Comparison of ENCODE assay signal across 9 cellular contexts in the genomic region with DNA sequence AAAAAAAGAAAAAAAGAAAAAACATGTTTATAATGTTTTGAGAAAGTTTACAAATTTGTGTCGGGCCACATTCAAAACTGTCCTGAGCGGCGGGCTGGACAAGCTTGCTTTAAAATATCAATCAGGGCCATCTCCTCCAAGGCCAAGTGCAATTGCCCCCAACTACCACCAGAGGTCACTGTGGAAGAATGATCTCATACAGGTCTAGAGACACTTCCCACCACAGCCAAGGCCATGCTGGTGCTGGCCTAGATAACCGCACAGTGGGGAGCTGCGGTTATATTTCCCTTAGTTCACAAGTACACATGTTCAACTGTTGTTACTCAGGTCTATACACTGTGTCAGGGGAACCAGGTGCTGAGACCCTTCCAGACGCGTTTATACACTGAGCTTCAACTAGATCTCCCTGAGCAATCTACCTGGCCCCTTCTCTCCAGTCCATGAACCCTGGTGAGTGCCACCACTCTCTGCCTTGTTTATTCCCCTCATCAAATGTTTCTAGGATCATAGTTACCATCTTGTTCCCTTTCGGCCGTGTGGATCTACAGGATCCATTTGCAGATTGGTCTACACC.
DNase-seq lines count a peak whose midpoint lies in the region; ATAC-seq and TF ChIP-seq lines count a peak whose summit lies in the region.
"Had no signal": no experiment of that assay in that cellular context is flagged by ENCODE, and none has a peak within 500 bp of the region (broad histone marks: within the 10 kb centered on the region; RNA-seq: fewer than 3 reads in every experiment).

No MANE protein-coding gene starts in this region.

- H3K4me3 ChIP-seq in HAP-1 (no peak overlapping the region), OCI-LY7 (ENCODE audit: low read depth, low read length, poor library complexity, severe bottlenecking) (no peak overlapping the region), gastroesophageal sphincter (no peak overlapping the region)

- no peak for TF ChIP-seq POLR2A in gastroesophageal sphincter (IDR thresholded peaks at IDR 0.05)

- no peaks in the 10 kb centered on the region for H4K20me1 ChIP-seq in OCI-LY7 (ENCODE audit: insufficient read depth, low read length)

- no peaks in the 10 kb centered on the region for H3K27me3 ChIP-seq in HAP-1 (ENCODE audit: low read depth)
- peaks cover 32% of the 10 kb centered on the region for H3K27me3 ChIP-seq in gastroesophageal sphincter

- no peaks in the 10 kb centered on the region for H3K9me2 ChIP-seq in OCI-LY7 (ENCODE audit: insufficient read depth, low read length)

- H3K27me3 Mint-ChIP-seq in CD14-positive monocyte (ENCODE audit: low read depth in 3 of 3) (peaks cover 1 to 2% (median 2%) of the 10 kb centered on the region in 3 donors), progenitor cell of endocrine pancreas (no peaks in the 10 kb centered on the region)
- H3K27me3 Mint-ChIP-seq in activated T-helper 1 cell treated with anti-CD3 and anti-CD28 coated beads, Interleukin-12 subunit alpha, Interleukin-12 subunit beta, Interleukin-2, Interleukin-4 antibody, amounts not matched to agents 30 ng/mL and 10 ng/mL and 1 ng/mL, durations not matched to agents 14 hours and 24 hours and 36 hours (ENCODE audit: insufficient read depth): peaks cover 10% of the 10 kb centered on the region

- no peaks in the 10 kb centered on the region for H3K79me2 ChIP-seq in OCI-LY7 (ENCODE audit: insufficient read depth, low read depth, low read length)

- ATAC-seq in gastroesophageal sphincter (peak; percentile 58), HG03095 (IDR thresholded peaks at IDR 0.05; ENCODE audit: unreplicated experiment) (no peak)

- WGBS in gastroesophageal sphincter (ENCODE audit: low coverage in 1 of 2), 2 donors: 64 to 87% methylated on average over 3 to 9 of the region's 9 CpGs

- BruUV-seq in OCI-LY7 (replicated peaks; lab: Mats Ljungman, UMichigan): no TSS peak

- no peak overlapping the region for H3K4me2 ChIP-seq in OCI-LY7 (ENCODE audit: low read length)

- intact Hi-C loops in CD14-positive monocyte (cut with micrococcal nuclease): no loop called here
- intact Hi-C loops in OCI-LY7 (cut with micrococcal nuclease; ENCODE audit: unreplicated experiment): loop anchor here (1.0 kb wide), 1 partner anchor 190 kb away; no protein-coding TSS in a partner anchor
- intact Hi-C loops in activated T-helper 1 cell treated with anti-CD3 and anti-CD28 coated beads, Interleukin-12 subunit alpha, Interleukin-12 subunit beta, Interleukin-2, Interleukin-4 antibody, amounts not matched to agents 30 ng/mL and 10 ng/mL and 1 ng/mL, durations not matched to agents 14 hours and 24 hours and 36 hours (cut with micrococcal nuclease): loop anchor here (1.0 kb wide), 1 partner anchor 190 kb away; no protein-coding TSS in a partner anchor

- peaks cover 39% of the 10 kb centered on the region for H3K4me1 Mint-ChIP-seq in CD14-positive monocyte
- H3K4me1 Mint-ChIP-seq in activated T-helper 1 cell treated with anti-CD3 and anti-CD28 coated beads, Interleukin-12 subunit alpha, Interleukin-12 subunit beta, Interleukin-2, Interleukin-4 antibody, amounts not matched to agents 30 ng/mL and 10 ng/mL and 1 ng/mL, durations not matched to agents 14 hours and 24 hours and 36 hours (ENCODE audit: low read depth): no peaks in the 10 kb centered on the region
- no peaks in the 10 kb centered on the region for H3K4me1 Mint-ChIP-seq in progenitor cell of endocrine pancreas (ENCODE audit: low read depth)
- H3K4me1 Mint-ChIP-seq: IgD-negative memory B cell had no signal

- H3K27ac Mint-ChIP-seq in CD14-positive monocyte (peak overlapping the region in 1 of 7 donors; percentile 51), progenitor cell of endocrine pancreas (no peak overlapping the region)
- H3K27ac Mint-ChIP-seq in activated T-helper 1 cell treated with anti-CD3 and anti-CD28 coated beads, Interleukin-12 subunit alpha, Interleukin-12 subunit beta, Interleukin-2, Interleukin-4 antibody, amounts not matched to agents 30 ng/mL and 10 ng/mL and 1 ng/mL, durations not matched to agents 14 hours and 24 hours and 36 hours: no peak overlapping the region
- H3K27ac Mint-ChIP-seq: IgD-negative memory B cell had no signal

- TF ChIP-seq CTCF in CD14-positive monocyte (IDR thresholded peaks at IDR 0.05) (peak; percentile 97), OCI-LY7 (conservative IDR thresholded peaks at IDR 0.05; ENCODE audit: low read length) (peak; percentile 91), gastroesophageal sphincter (IDR thresholded peaks at IDR 0.05) (peak; percentile 48 to 76 (median 60)), progenitor cell of endocrine pancreas (IDR thresholded peaks at IDR 0.05; ENCODE audit: unreplicated experiment) (peak; percentile 84)

- H3K4me3 Mint-ChIP-seq in CD14-positive monocyte (no peak overlapping the region), progenitor cell of endocrine pancreas (ENCODE audit: low read depth) (no peak overlapping the region)
- no peak overlapping the region for H3K4me3 Mint-ChIP-seq in activated T-helper 1 cell treated with anti-CD3 and anti-CD28 coated beads, Interleukin-12 subunit alpha, Interleukin-12 subunit beta, Interleukin-2, Interleukin-4 antibody, amounts not matched to agents 30 ng/mL and 10 ng/mL and 1 ng/mL, durations not matched to agents 14 hours and 24 hours and 36 hours
- H3K4me3 Mint-ChIP-seq: IgD-negative memory B cell had no signal

- H3K9me3 ChIP-seq in HAP-1: no peaks in the 10 kb centered on the region
- no peaks in the 10 kb centered on the region for H3K9me3 ChIP-seq in OCI-LY7 (ENCODE audit: low read length)
- no peaks in the 10 kb centered on the region for H3K9me3 ChIP-seq in gastroesophageal sphincter

- H3K36me3 Mint-ChIP-seq in CD14-positive monocyte (peaks cover 0 to 6% of the 10 kb centered on the region in 2 donors), progenitor cell of endocrine pancreas (ENCODE audit: insufficient read depth) (no peaks in the 10 kb centered on the region)
- H3K36me3 Mint-ChIP-seq in activated T-helper 1 cell treated with anti-CD3 and anti-CD28 coated beads, Interleukin-12 subunit alpha, Interleukin-12 subunit beta, Interleukin-2, Interleukin-4 antibody, amounts not matched to agents 30 ng/mL and 10 ng/mL and 1 ng/mL, durations not matched to agents 14 hours and 24 hours and 36 hours (ENCODE audit: low read depth): no peaks in the 10 kb centered on the region
- H3K36me3 Mint-ChIP-seq: IgD-negative memory B cell had no signal

- H3K9me3 Mint-ChIP-seq in CD14-positive monocyte (peaks cover 0 to 6% (median 0%) of the 10 kb centered on the region in 7 donors), progenitor cell of endocrine pancreas (ENCODE audit: low read depth) (peaks cover 4% of the 10 kb centered on the region)
- H3K9me3 Mint-ChIP-seq in activated T-helper 1 cell treated with anti-CD3 and anti-CD28 coated beads, Interleukin-12 subunit alpha, Interleukin-12 subunit beta, Interleukin-2, Interleukin-4 antibody, amounts not matched to agents 30 ng/mL and 10 ng/mL and 1 ng/mL, durations not matched to agents 14 hours and 24 hours and 36 hours: no peaks in the 10 kb centered on the region
- H3K9me3 Mint-ChIP-seq: IgD-negative memory B cell had no signal

- no peak overlapping the region for H2AFZ ChIP-seq in OCI-LY7 (ENCODE audit: low read length)

- H3K27ac ChIP-seq in OCI-LY7 (ENCODE audit: low read depth, low read length, poor library complexity, severe bottlenecking) (no peak overlapping the region), gastroesophageal sphincter (no peak overlapping the region)

- H3K36me3 ChIP-seq in HAP-1 (replicated peaks): no peaks in the 10 kb centered on the region
- H3K36me3 ChIP-seq in OCI-LY7 (ENCODE audit: insufficient read depth, low read length): no peaks in the 10 kb centered on the region
- H3K36me3 ChIP-seq in gastroesophageal sphincter: no peaks in the 10 kb centered on the region

- TF ChIP-seq EP300 in gastroesophageal sphincter (IDR thresholded peaks at IDR 0.05): no peak

- H3K4me1 ChIP-seq in HAP-1: 0 out of 2 replicates have a peak, but pooled peaks cover 2% of the 10 kb centered on the region
- no peaks in the 10 kb centered on the region for H3K4me1 ChIP-seq in OCI-LY7 (ENCODE audit: insufficient read depth, low read length, poor library complexity, severe bottlenecking)
- H3K4me1 ChIP-seq in gastroesophageal sphincter: no peaks in the 10 kb centered on the region

- in situ Hi-C loops in HAP-1 (cut with MboI; ENCODE audit: low sequenced_read_pairs): no loop called here

- peak; percentile 62 for DNase-seq in CD14-positive monocyte (ENCODE audit: low spot score)
- DNase-seq in HAP-1 (ENCODE audit: low spot score in 2 of 2): peak; percentile 49 to 74
- peak; percentile 63 for DNase-seq in OCI-LY7 (ENCODE audit: low spot score)
- peak; percentile 37 for DNase-seq in activated T-helper 1 cell treated with anti-CD3 and anti-CD28 coated beads, Interleukin-12 subunit alpha, Interleukin-12 subunit beta, Interleukin-2, Interleukin-4 antibody, amounts not matched to agents 30 ng/mL and 10 ng/mL and 1 ng/mL, durations not matched to agents 14 hours and 24 hours and 36 hours (ENCODE audit: low spot score)
- peak; percentile 45 for DNase-seq in progenitor cell of endocrine pancreas (ENCODE audit: low spot score, unreplicated experiment)
- no peak for DNase-seq in NCI-H1048 (lab: John Stamatoyannopoulos, UW)

- POLR2A ChIA-PET in OCI-LY7 (lab: Charles Lee): no interaction called here

- CTCF ChIA-PET in OCI-LY7 (lab: Charles Lee; ENCODE audit: unreplicated experiment): interaction anchor here (1.9 kb wide), 1 partner anchor 190 kb away, joined by 7 read pairs; no protein-coding TSS in a partner anchor

Comparison
In these comparisons a context has a peak if more than half of its experiments do, and no peak if none do; other contexts are left out.
1. intact Hi-C loops: an anchor here in OCI-LY7 (1.0 kb wide) and activated T-helper 1 cell treated with anti-CD3 and anti-CD28 coated beads, Interleukin-12 subunit alpha, Interleukin-12 subunit beta, Interleukin-2, Interleukin-4 antibody, amounts not matched to agents 30 ng/mL and 10 ng/mL and 1 ng/mL, durations not matched to agents 14 hours and 24 hours and 36 hours (1.0 kb wide); none called in CD14-positive monocyte.